12 cellular contexts compared by ENCODE assay signal in genomic region chr1:10723317-10723716, GRCh38.
DNase-seq lines count a peak whose midpoint lies in the region; ATAC-seq and TF ChIP-seq lines count a peak whose summit lies in the region.
"Had no signal": no experiment of that assay in that cellular context is flagged by ENCODE, and none has a peak within 500 bp of the region (broad histone marks: within the 10 kb centered on the region; RNA-seq: fewer than 3 reads in every experiment).

No MANE protein-coding gene starts in this region.

- peak overlapping the region; percentile 49 for H2BK5ac ChIP-seq in neuronal stem cell (ENCODE audit: low read length)

- peaks cover 12 to 48% of the 10 kb centered on the region in 2 donors for H3K4me1 ChIP-seq in breast epithelium
- H3K4me1 ChIP-seq in gastroesophageal sphincter = peaks cover 0 to 56% (median 22%) of the 10 kb centered on the region in 3 donors
- peaks cover 34 to 38% of the 10 kb centered on the region in 2 donors for H3K4me1 ChIP-seq in neuronal stem cell (ENCODE audit: control insufficient read depth in 2 of 2, insufficient read depth in 1 of 2, low read depth in 1 of 2, low read length in 2 of 2)
- peaks cover 71% of the 10 kb centered on the region for H3K4me1 ChIP-seq in suprapubic skin

- no peaks in the 10 kb centered on the region for H3K36me3 Mint-ChIP-seq in MCF 10A (ENCODE audit: insufficient read depth, unreplicated experiment)

- H3K23ac ChIP-seq in neuronal stem cell (ENCODE audit: low read depth, low read length, poor library complexity) = no peak overlapping the region

- no peak for TF ChIP-seq CTCF in breast epithelium (IDR thresholded peaks at IDR 0.05)
- no peak for TF ChIP-seq CTCF in MCF 10A (IDR thresholded peaks at IDR 0.05; ENCODE audit: unreplicated experiment)
- no peak for TF ChIP-seq CTCF in gastroesophageal sphincter (IDR thresholded peaks at IDR 0.05)
- no peak for TF ChIP-seq CTCF in suprapubic skin (IDR thresholded peaks at IDR 0.05)

- H2BK120ac ChIP-seq in neuronal stem cell (ENCODE audit: low read depth, low read length) = no peak overlapping the region

- H3K79me1 ChIP-seq in neuronal stem cell (ENCODE audit: low read depth, low read length) = peaks cover 2% of the 10 kb centered on the region

- intact Hi-C loops in breast epithelium (cut with DNase I; ENCODE audit: low total_unique reads) = no loop called here
- intact Hi-C loops in MCF 10A (cut with micrococcal nuclease) = no loop called here

- H2BK12ac ChIP-seq in neuronal stem cell (ENCODE audit: low read length) = no peak overlapping the region

- no peak overlapping the region for H3K27ac Mint-ChIP-seq in MCF 10A (ENCODE audit: low read depth, unreplicated experiment)

- no peak overlapping the region for H4K91ac ChIP-seq in neuronal stem cell (ENCODE audit: low read depth, low read length, poor library complexity)

- TF ChIP-seq POLR2A in breast epithelium (IDR thresholded peaks at IDR 0.05) (no peak), gastroesophageal sphincter (IDR thresholded peaks at IDR 0.05) (no peak), suprapubic skin (IDR thresholded peaks at IDR 0.05) (no peak)

- H3K27ac ChIP-seq in breast epithelium (peak overlapping the region; percentile 90 to 91), gastroesophageal sphincter (peak overlapping the region in 3 of 4 donors; percentile 78 to 84 (median 79)), neuronal stem cell (replicated peaks; ENCODE audit: low read length) (no peak overlapping the region), suprapubic skin (peak overlapping the region; percentile 68)

- H3K18ac ChIP-seq in neuronal stem cell (ENCODE audit: low read length) = no peak overlapping the region

- no peak overlapping the region for H3K4ac ChIP-seq in neuronal stem cell (ENCODE audit: low read length)

- peaks cover 4% of the 10 kb centered on the region for H3K4me1 Mint-ChIP-seq in MCF 10A (ENCODE audit: insufficient read depth, unreplicated experiment)

- H3K14ac ChIP-seq in neuronal stem cell (ENCODE audit: low read length) = no peak overlapping the region

- DNase-seq in breast epithelium (ENCODE audit: low spot score in 2 of 2) (no peak), MCF 10A (ENCODE audit: unreplicated experiment) (no peak), neuronal stem cell (ENCODE audit: low spot score) (no peak), suprapubic skin (ENCODE audit: low spot score in 2 of 2) (no peak), GM03348 (ENCODE audit: low spot score) (no peak), HK-2 (ENCODE audit: unreplicated experiment) (no peak)
- DNase-seq: DMS79, NCI-H1417 treated with DMSO at 0.1 percent for 48 hours, NCI-H524 had no signal

- H3K4me3 ChIP-seq in breast epithelium (no peak overlapping the region), gastroesophageal sphincter (no peak overlapping the region), neuronal stem cell (ENCODE audit: low read length in 2 of 2) (no peak overlapping the region), suprapubic skin (no peak overlapping the region)
- H3K4me3 ChIP-seq: HAP-1 had no signal

- ATAC-seq in gastroesophageal sphincter = no peak
- no peak for ATAC-seq in GM21619 (IDR thresholded peaks at IDR 0.05; ENCODE audit: unreplicated experiment)

- no peak overlapping the region for H4K8ac ChIP-seq in neuronal stem cell (ENCODE audit: low read depth, low read length)

- H3K4me3 Mint-ChIP-seq in MCF 10A (ENCODE audit: unreplicated experiment) = no peak overlapping the region

- no peaks in the 10 kb centered on the region for H3K9me3 Mint-ChIP-seq in MCF 10A (ENCODE audit: unreplicated experiment)

- CTCF ChIA-PET in MCF 10A (lab: Yijun Ruan, JAX) = no interaction called here

- WGBS in gastroesophageal sphincter (ENCODE audit: low coverage in 1 of 2), 2 donors = 100% methylated on average over 1 of the region's 4 CpGs; no CpG with 5 or more reads in 1 of the 2 donors
- WGBS in neuronal stem cell (ENCODE audit: extremely low coverage in 2 of 2, insufficient read length in 2 of 2, insufficient replicate concordance in 1 of 2), 2 donors = no CpG with 5 or more reads among the region's 4 CpGs
- 70% methylated on average over 4 of the region's 4 CpGs for WGBS in suprapubic skin

- TF ChIP-seq EP300 in gastroesophageal sphincter (IDR thresholded peaks at IDR 0.05) = no peak
- TF ChIP-seq EP300 in suprapubic skin (IDR thresholded peaks at IDR 0.05) = no peak

- POLR2A ChIA-PET in MCF 10A (lab: Yijun Ruan, JAX) = interaction anchor here (1.0 kb wide), 1 partner anchor 11 kb away, joined by 3 read pairs; no protein-coding TSS in a partner anchor

- H3K36me3 ChIP-seq in breast epithelium = no peaks in the 10 kb centered on the region
- H3K36me3 ChIP-seq in gastroesophageal sphincter = no peaks in the 10 kb centered on the region
- H3K36me3 ChIP-seq in neuronal stem cell (replicated peaks in 1 of 2; ENCODE audit: control insufficient read depth in 2 of 2, insufficient read depth in 2 of 2, low read length in 2 of 2) = no peaks in the 10 kb centered on the region
- no peaks in the 10 kb centered on the region for H3K36me3 ChIP-seq in suprapubic skin
- H3K36me3 ChIP-seq: HAP-1 had no signal

- no TSS peak for BruUV-seq in MCF 10A (replicated peaks; lab: Mats Ljungman, UMichigan)

- H3K9me3 ChIP-seq in breast epithelium (no peaks in the 10 kb centered on the region), gastroesophageal sphincter (no peaks in the 10 kb centered on the region), neuronal stem cell (replicated peaks in 1 of 2; ENCODE audit: control insufficient read depth in 2 of 2, insufficient read depth in 1 of 2, low read depth in 1 of 2, low read length in 2 of 2) (no peaks in the 10 kb centered on the region), suprapubic skin (no peaks in the 10 kb centered on the region)
- H3K9me3 ChIP-seq: HAP-1 had no signal

- H2AK5ac ChIP-seq in neuronal stem cell (ENCODE audit: low read depth, low read length) = peak overlapping the region; percentile 96

- H2BK15ac ChIP-seq in neuronal stem cell (ENCODE audit: low read length) = peak overlapping the region; percentile 65

- no peak overlapping the region for H2AFZ ChIP-seq in neuronal stem cell (ENCODE audit: low read length)

- no peaks in the 10 kb centered on the region for H3K27me3 Mint-ChIP-seq in MCF 10A (ENCODE audit: insufficient read depth, unreplicated experiment)

- H3K9ac ChIP-seq in neuronal stem cell (ENCODE audit: low read depth, low read length, poor library complexity) = no peak overlapping the region

- H3K27me3 ChIP-seq in breast epithelium (no peaks in the 10 kb centered on the region), gastroesophageal sphincter (no peaks in the 10 kb centered on the region), neuronal stem cell (ENCODE audit: control insufficient read depth in 3 of 3, insufficient read depth in 3 of 3, low read depth in 1 of 3, low read length in 3 of 3) (peaks cover 0 to 86% (median 0%) of the 10 kb centered on the region in 3 experiments), suprapubic skin (peaks cover 7% of the 10 kb centered on the region)

- H3K4me2 ChIP-seq in neuronal stem cell (ENCODE audit: insufficient read depth, low read length, poor library complexity, severe bottlenecking) = no peak overlapping the region
